Comparison of ENCODE assay signal across 12 cellular contexts in genomic region chr12:68012712-68013111, GRCh38. TPM values are rescaled to one million over a fixed set of nuclear protein-coding genes. Genes with fewer than 3 reads are reported as not detected.
DNase-seq lines count a peak whose midpoint lies in the region; ATAC-seq and TF ChIP-seq lines count a peak whose summit lies in the region.
"Had no signal": no experiment of that assay in that cellular context is flagged by ENCODE, and none has a peak within 500 bp of the region (broad histone marks: within the 10 kb centered on the region; RNA-seq: fewer than 3 reads in every experiment).

No MANE protein-coding gene starts in this region.

- H3K9me3 Mint-ChIP-seq in activated T-helper 1 cell treated with anti-CD3 and anti-CD28 coated beads, Interleukin-12 subunit alpha, Interleukin-12 subunit beta, Interleukin-2, Interleukin-4 antibody, amounts not matched to agents 30 ng/mL and 10 ng/mL and 1 ng/mL, durations not matched to agents 14 hours and 24 hours and 36 hours: peaks cover 9% of the 10 kb centered on the region
- H3K9me3 Mint-ChIP-seq in immature natural killer cell (no peaks in the 10 kb centered on the region), glutamatergic neuron (ENCODE audit: unreplicated experiment) (no peaks in the 10 kb centered on the region)

- peaks cover 29% of the 10 kb centered on the region for H3K36me3 Mint-ChIP-seq in activated T-helper 1 cell treated with anti-CD3 and anti-CD28 coated beads, Interleukin-12 subunit alpha, Interleukin-12 subunit beta, Interleukin-2, Interleukin-4 antibody, amounts not matched to agents 30 ng/mL and 10 ng/mL and 1 ng/mL, durations not matched to agents 14 hours and 24 hours and 36 hours (ENCODE audit: low read depth)
- peaks cover 0 to 6% (median 4%) of the 10 kb centered on the region in 3 donors for H3K36me3 Mint-ChIP-seq in immature natural killer cell
- H3K36me3 Mint-ChIP-seq in glutamatergic neuron (ENCODE audit: unreplicated experiment): no peaks in the 10 kb centered on the region

- TF ChIP-seq CTCF in glutamatergic neuron (IDR thresholded peaks at IDR 0.05; ENCODE audit: partially characterized antibody, unreplicated experiment): no peak

- H3K4me1 Mint-ChIP-seq in activated T-helper 1 cell treated with anti-CD3 and anti-CD28 coated beads, Interleukin-12 subunit alpha, Interleukin-12 subunit beta, Interleukin-2, Interleukin-4 antibody, amounts not matched to agents 30 ng/mL and 10 ng/mL and 1 ng/mL, durations not matched to agents 14 hours and 24 hours and 36 hours (ENCODE audit: low read depth): peaks cover 40% of the 10 kb centered on the region
- peaks cover 4 to 12% of the 10 kb centered on the region in 2 donors for H3K4me1 Mint-ChIP-seq in immature natural killer cell
- H3K4me1 Mint-ChIP-seq in glutamatergic neuron (ENCODE audit: low read depth, unreplicated experiment): no peaks in the 10 kb centered on the region

- intact Hi-C loops in activated T-helper 1 cell treated with anti-CD3 and anti-CD28 coated beads, Interleukin-12 subunit alpha, Interleukin-12 subunit beta, Interleukin-2, Interleukin-4 antibody, amounts not matched to agents 30 ng/mL and 10 ng/mL and 1 ng/mL, durations not matched to agents 14 hours and 24 hours and 36 hours (cut with micrococcal nuclease): no loop called here

- no peak overlapping the region for H3K4me3 Mint-ChIP-seq in activated T-helper 1 cell treated with anti-CD3 and anti-CD28 coated beads, Interleukin-12 subunit alpha, Interleukin-12 subunit beta, Interleukin-2, Interleukin-4 antibody, amounts not matched to agents 30 ng/mL and 10 ng/mL and 1 ng/mL, durations not matched to agents 14 hours and 24 hours and 36 hours
- no peak overlapping the region for H3K4me3 Mint-ChIP-seq in immature natural killer cell
- H3K4me3 Mint-ChIP-seq in glutamatergic neuron (ENCODE audit: unreplicated experiment): no peak overlapping the region

- DNase-seq in activated T-helper 1 cell treated with anti-CD3 and anti-CD28 coated beads, Interleukin-12 subunit alpha, Interleukin-12 subunit beta, Interleukin-2, Interleukin-4 antibody, amounts not matched to agents 30 ng/mL and 10 ng/mL and 1 ng/mL, durations not matched to agents 14 hours and 24 hours and 36 hours (ENCODE audit: low spot score): no peak
- DNase-seq in immature natural killer cell (no peak), glutamatergic neuron (no peak), germinal center (ENCODE audit: low spot score) (no peak)
- DNase-seq: COR-L47 had no signal

- no peaks in the 10 kb centered on the region for H3K27me3 Mint-ChIP-seq in activated T-helper 1 cell treated with anti-CD3 and anti-CD28 coated beads, Interleukin-12 subunit alpha, Interleukin-12 subunit beta, Interleukin-2, Interleukin-4 antibody, amounts not matched to agents 30 ng/mL and 10 ng/mL and 1 ng/mL, durations not matched to agents 14 hours and 24 hours and 36 hours (ENCODE audit: insufficient read depth)
- H3K27me3 Mint-ChIP-seq in immature natural killer cell (ENCODE audit: low read depth in 3 of 3) (peaks cover 0 to 2% (median 0%) of the 10 kb centered on the region in 3 donors), glutamatergic neuron (ENCODE audit: unreplicated experiment) (no peaks in the 10 kb centered on the region)

- ATAC-seq in GM18511 (IDR thresholded peaks at IDR 0.05; ENCODE audit: unreplicated experiment): peak; percentile 92
- ATAC-seq in GM21576 (IDR thresholded peaks at IDR 0.05; ENCODE audit: unreplicated experiment): peak; percentile 87
- ATAC-seq in HG03378 (IDR thresholded peaks at IDR 0.05; ENCODE audit: unreplicated experiment): peak; percentile 90
- no peak for ATAC-seq in HG02970 (IDR thresholded peaks at IDR 0.05; ENCODE audit: low FRiP score, unreplicated experiment)
- ATAC-seq: activated CD4-positive, CD25-positive, alpha-beta regulatory T cell treated with anti-CD3 and anti-CD28 coated beads, Interleukin-2, amount 50 U/mL, for 24 hours had no signal

- H3K27ac Mint-ChIP-seq in activated T-helper 1 cell treated with anti-CD3 and anti-CD28 coated beads, Interleukin-12 subunit alpha, Interleukin-12 subunit beta, Interleukin-2, Interleukin-4 antibody, amounts not matched to agents 30 ng/mL and 10 ng/mL and 1 ng/mL, durations not matched to agents 14 hours and 24 hours and 36 hours: peak overlapping the region; percentile 76
- no peak overlapping the region for H3K27ac Mint-ChIP-seq in immature natural killer cell
- no peak overlapping the region for H3K27ac Mint-ChIP-seq in glutamatergic neuron (ENCODE audit: unreplicated experiment)

RNA-seq across cellular contexts. Expression of gene IFNG-AS1, which starts 23.5 kb away (rescaled TPM):
- total RNA-seq in activated T-helper 1 cell treated with anti-CD3 and anti-CD28 coated beads, Interleukin-12 subunit alpha, Interleukin-12 subunit beta, Interleukin-2, Interleukin-4 antibody, amounts not matched to agents 30 ng/mL and 10 ng/mL and 1 ng/mL, durations not matched to agents 14 hours and 24 hours and 36 hours: 0.41 and 0.83 TPM in 2 replicates
- polyA plus RNA-seq in immature natural killer cell: 1 to 10 TPM; 1.7 to 5.8 (median 2.2) TPM
- not detected for total RNA-seq in glutamatergic neuron (ENCODE audit: unreplicated experiment)
- total RNA-seq: vagina had no signal
- polyA plus RNA-seq: adipose tissue had no signal
